Comparison of ENCODE assay signal across 8 cellular contexts in the genomic region with DNA sequence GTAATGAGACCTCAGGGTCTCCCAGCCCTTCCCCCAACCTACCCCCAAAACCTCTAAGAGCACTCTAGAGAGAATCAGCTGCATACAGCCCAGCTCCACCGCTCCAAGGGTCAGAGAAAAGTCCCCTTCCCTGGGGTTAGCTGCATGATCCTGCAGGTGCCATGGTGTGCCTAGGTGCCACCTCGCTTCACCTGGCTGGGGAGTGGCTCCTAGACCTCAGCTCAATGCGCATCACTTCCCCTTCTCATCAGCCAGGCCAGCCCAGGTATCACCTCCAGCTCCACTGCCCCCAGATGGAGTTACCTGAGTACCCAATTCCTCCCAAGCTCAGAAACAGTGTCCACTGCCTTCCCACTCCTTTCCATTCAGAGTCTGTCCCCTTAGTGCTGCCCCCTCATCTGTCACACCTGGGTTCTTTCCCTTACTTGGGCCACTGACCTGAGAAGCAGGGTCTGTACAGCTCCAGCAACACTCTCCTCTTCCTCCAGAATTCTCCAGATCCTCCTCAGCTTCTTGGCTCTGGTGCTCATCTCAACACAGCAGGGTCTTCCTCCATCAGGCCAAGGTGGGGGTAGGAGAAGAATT. TPM values are rescaled to one million over a fixed set of nuclear protein-coding genes. Genes with fewer than 3 reads are reported as not detected.
DNase-seq lines count a peak whose midpoint lies in the region; ATAC-seq lines count a peak whose summit lies in the region.

No MANE protein-coding gene starts in this region.

- H3K36me3 Mint-ChIP-seq in activated CD4-positive, alpha-beta T cell treated with anti-CD3 and anti-CD28 coated beads for 36 hours (ENCODE audit: low read depth): no peaks in the 10 kb centered on the region
- no peaks in the 10 kb centered on the region for H3K36me3 Mint-ChIP-seq in T-cell

- H3K9me3 Mint-ChIP-seq in activated CD4-positive, alpha-beta T cell treated with anti-CD3 and anti-CD28 coated beads for 36 hours (ENCODE audit: low read depth): no peaks in the 10 kb centered on the region
- H3K9me3 Mint-ChIP-seq in T-cell: no peaks in the 10 kb centered on the region
- no peaks in the 10 kb centered on the region for H3K9me3 Mint-ChIP-seq in stimulated activated naive CD8-positive, alpha-beta T cell treated with anti-CD3 and anti-CD28 coated beads, Interleukin-15, amount 100 ng/mL, for 72 hours

- CTCF ChIA-PET in activated CD4-positive, alpha-beta T cell treated with anti-CD3 and anti-CD28 coated beads for 36 hours (lab: Charles Lee): interaction anchor here (0.6 to 4.0 kb wide), 18 partner anchors 8 to 884 kb away, joined by 3 to 60 read pairs (median 4); no protein-coding TSS in a partner anchor
- CTCF ChIA-PET in T-cell (lab: Charles Lee): interaction anchor here (0.6 to 3.7 kb wide), 6 partner anchors 17 to 147 kb away, joined by 3 to 38 read pairs (median 4); no protein-coding TSS in a partner anchor

- peak overlapping the region; percentile 99 for H3K27ac Mint-ChIP-seq in activated CD4-positive, alpha-beta T cell treated with anti-CD3 and anti-CD28 coated beads for 36 hours
- peak overlapping the region; percentile 99 to 100 for H3K27ac Mint-ChIP-seq in T-cell
- peak overlapping the region; percentile 60 to 98 for H3K27ac Mint-ChIP-seq in stimulated activated naive CD8-positive, alpha-beta T cell treated with anti-CD3 and anti-CD28 coated beads, Interleukin-15, amount 100 ng/mL, for 72 hours

- H3K4me1 Mint-ChIP-seq in activated CD4-positive, alpha-beta T cell treated with anti-CD3 and anti-CD28 coated beads for 36 hours: peaks cover 27% of the 10 kb centered on the region
- peaks cover 25 to 33% (median 30%) of the 10 kb centered on the region in 3 donors for H3K4me1 Mint-ChIP-seq in T-cell
- H3K4me1 Mint-ChIP-seq in stimulated activated naive CD8-positive, alpha-beta T cell treated with anti-CD3 and anti-CD28 coated beads, Interleukin-15, amount 100 ng/mL, for 72 hours: peaks cover 43% of the 10 kb centered on the region

- DNase-seq in activated CD4-positive, alpha-beta T cell treated with anti-CD3 and anti-CD28 coated beads for 36 hours: no peak
- no peak for DNase-seq in activated CD4-positive, alpha-beta T cell treated with anti-CD3 and anti-CD28 coated beads, Interleukin-2, amount 50 U/mL, for 4 hours
- no peak for DNase-seq in T-cell
- no peak for DNase-seq in stimulated activated naive CD8-positive, alpha-beta T cell treated with anti-CD3 and anti-CD28 coated beads, Interleukin-15, amount 100 ng/mL, for 72 hours
- DNase-seq in kidney tubule cell (ENCODE audit: low spot score): no peak
- no peak for DNase-seq in NCI-H187 (lab: John Stamatoyannopoulos, UW)

- peak overlapping the region; percentile 84 for H3K4me3 Mint-ChIP-seq in activated CD4-positive, alpha-beta T cell treated with anti-CD3 and anti-CD28 coated beads for 36 hours
- peak overlapping the region in 1 of 3 donors; percentile 91 for H3K4me3 Mint-ChIP-seq in T-cell
- H3K4me3 Mint-ChIP-seq in stimulated activated naive CD8-positive, alpha-beta T cell treated with anti-CD3 and anti-CD28 coated beads, Interleukin-15, amount 100 ng/mL, for 72 hours: peak overlapping the region; percentile 90 to 93

- no peaks in the 10 kb centered on the region for H3K27me3 Mint-ChIP-seq in activated CD4-positive, alpha-beta T cell treated with anti-CD3 and anti-CD28 coated beads for 36 hours
- H3K27me3 Mint-ChIP-seq in T-cell: no peaks in the 10 kb centered on the region
- no peaks in the 10 kb centered on the region for H3K27me3 Mint-ChIP-seq in stimulated activated naive CD8-positive, alpha-beta T cell treated with anti-CD3 and anti-CD28 coated beads, Interleukin-15, amount 100 ng/mL, for 72 hours

- ATAC-seq in activated CD4-positive, alpha-beta T cell treated with anti-CD3 and anti-CD28 coated beads for 36 hours: no peak
- ATAC-seq in T-cell (replicated peaks in 1 of 4): no peak
- ATAC-seq in stimulated activated naive CD8-positive, alpha-beta T cell treated with anti-CD3 and anti-CD28 coated beads, Interleukin-15, amount 100 ng/mL, for 72 hours: no peak
- no peak for ATAC-seq in GM19023 (IDR thresholded peaks at IDR 0.05; ENCODE audit: unreplicated experiment)

- H3K27me3 ChIP-seq in iPS-15b (ENCODE audit: control insufficient read depth, insufficient read depth, low read length): no peaks in the 10 kb centered on the region

- peak overlapping the region; percentile 54 for H3K9ac ChIP-seq in iPS-15b (ENCODE audit: low read depth, low read length)

- no peaks in the 10 kb centered on the region for H3K9me3 ChIP-seq in iPS-15b (ENCODE audit: control insufficient read depth, insufficient read depth, low read length)

- intact Hi-C loops in activated CD4-positive, alpha-beta T cell treated with anti-CD3 and anti-CD28 coated beads for 36 hours (cut with DNase I, micrococcal nuclease): loop anchor here (1.0 kb wide), 3 partner anchors 22 to 70 kb away; partner anchors contain the start of genes ARAP1 (in 1 of the 2) and ATG16L2 (in 1 of the 2)

- H3K4me1 ChIP-seq in iPS-15b (ENCODE audit: control insufficient read depth, insufficient read depth, low read length): peaks cover 5% of the 10 kb centered on the region

- H3K36me3 ChIP-seq in iPS-15b (ENCODE audit: control insufficient read depth, insufficient read depth, low read length): no peaks in the 10 kb centered on the region

- POLR2A ChIA-PET in activated CD4-positive, alpha-beta T cell treated with anti-CD3 and anti-CD28 coated beads for 36 hours (lab: Charles Lee): interaction anchor here (0.7 to 3.7 kb wide), 3 partner anchors 21 to 67 kb away, joined by 3 to 29 read pairs (median 3); no protein-coding TSS in a partner anchor
- POLR2A ChIA-PET in T-cell (lab: Charles Lee): interaction anchor here in 1 of 2 donors (0.5 to 0.7 kb wide), 2 partner anchors 42 to 70 kb away, joined by 3 to 4 read pairs; no protein-coding TSS in a partner anchor

- H3K4me3 ChIP-seq in iPS-15b (ENCODE audit: low read depth, low read length): no peak overlapping the region

RNA-seq across cellular contexts. Expression of gene STARD10, which starts 1.3 kb away (rescaled TPM):
- 10 to 100 TPM in 1 of 2 experiments, 1 to 10 TPM in 1; 8.3 to 12.9 TPM for total RNA-seq in activated CD4-positive, alpha-beta T cell treated with anti-CD3 and anti-CD28 coated beads for 36 hours
- total RNA-seq in T-cell: 10 to 100 TPM; 11.1 to 24.9 (median 19.1) TPM

RNA-seq across cellular contexts. Expression of gene ATG16L2, which starts 21.7 kb away (rescaled TPM):
- total RNA-seq in activated CD4-positive, alpha-beta T cell treated with anti-CD3 and anti-CD28 coated beads for 36 hours: 10 to 100 TPM; 55.3 to 59.4 TPM
- total RNA-seq in T-cell: 100 to 1,000 TPM; 107 to 145 (median 127) TPM

RNA-seq across cellular contexts. Expression of gene ARAP1, which starts 40.3 kb away (rescaled TPM):
- total RNA-seq in activated CD4-positive, alpha-beta T cell treated with anti-CD3 and anti-CD28 coated beads for 36 hours: 10 to 100 TPM; 69.9 to 76.6 TPM
- 100 to 1,000 TPM; 117 to 162 (median 148) TPM for total RNA-seq in T-cell
